27 cellular contexts compared by ENCODE assay signal in genomic region chr1:62597281-62597680, GRCh38. TPM values are rescaled to one million over a fixed set of nuclear protein-coding genes. Genes with fewer than 3 reads are reported as not detected.
DNase-seq lines count a peak whose midpoint lies in the region; ATAC-seq, FAIRE-seq and TF ChIP-seq lines count a peak whose summit lies in the region.
"Had no signal": no experiment of that assay in that cellular context is flagged by ENCODE, and none has a peak within 500 bp of the region (broad histone marks: within the 10 kb centered on the region; RNA-seq: fewer than 3 reads in every experiment).

TSS of gene ANGPTL3 (plus strand) at chr1:62597520. CDS start at chr1:62597567, 47 bp downstream.

- H3K27ac ChIP-seq in right lobe of liver, result peak within 1 kb of the TSS; percentile 75 to 87 (median 76)
- H3K27ac ChIP-seq: 22Rv1; BLaER1 treated with 17β-estradiol and CSF1 and Interleukin-3, amounts not matched to agents 10 nM and 100 nM; PC-9; SK-N-MC had no signal

- no peaks in the 10 kb centered on the region for H3K9me3 Mint-ChIP-seq in activated T-cell treated with anti-CD3 and anti-CD28 coated beads, Interleukin-2, amount 50 U/mL, for 72 hours
- H3K9me3 Mint-ChIP-seq: CD4-positive, alpha-beta memory T cell; H9; HFFc6 had no signal

- H3K9me3 ChIP-seq in right lobe of liver, result no peaks in the 10 kb centered on the region
- no peaks in the 10 kb centered on the region for H3K9me3 ChIP-seq in mucosa of descending colon
- H3K9me3 ChIP-seq: BLaER1 treated with 17β-estradiol and CSF1 and Interleukin-3, amounts not matched to agents 10 nM and 100 nM; Caco-2 had no signal

- intact Hi-C loops in right lobe of liver (cut with DNase I) (no loop called here), mucosa of descending colon (cut with DNase I, micrococcal nuclease) (no loop called here)

- H3K4me1 ChIP-seq in right lobe of liver (peaks cover 0 to 39% (median 12%) of the 10 kb centered on the region in 4 donors), mucosa of descending colon (ENCODE audit: low read depth) (no peaks in the 10 kb centered on the region)
- H3K4me1 ChIP-seq: BLaER1 treated with 17β-estradiol and CSF1 and Interleukin-3, amounts not matched to agents 10 nM and 100 nM had no signal

- peak; percentile 63 for TF ChIP-seq POLR2A in right lobe of liver (IDR thresholded peaks at IDR 0.05)

- no peaks in the 10 kb centered on the region for H3K4me1 Mint-ChIP-seq in activated T-cell treated with anti-CD3 and anti-CD28 coated beads, Interleukin-2, amount 50 U/mL, for 72 hours (ENCODE audit: low read depth)
- H3K4me1 Mint-ChIP-seq: CD4-positive, alpha-beta memory T cell had no signal

- H3K27ac Mint-ChIP-seq in activated T-cell treated with anti-CD3 and anti-CD28 coated beads, Interleukin-2, amount 50 U/mL, for 72 hours, result peak within 1 kb of the TSS; percentile 54
- H3K27ac Mint-ChIP-seq: HFFc6 had no signal

- H3K4me3 ChIP-seq in right lobe of liver (peak within 1 kb of the TSS; percentile 19 to 59 (median 49)), mucosa of descending colon (no peak within 1 kb of the TSS)
- H3K4me3 ChIP-seq: BLaER1 treated with 17β-estradiol and CSF1 and Interleukin-3, amounts not matched to agents 10 nM and 100 nM; PC-9; SK-N-MC had no signal

- H3K27me3 ChIP-seq in right lobe of liver, result no peaks in the 10 kb centered on the region
- H3K27me3 ChIP-seq: BLaER1 treated with 17β-estradiol and CSF1 and Interleukin-3, amounts not matched to agents 10 nM and 100 nM had no signal

- H3K4me3 Mint-ChIP-seq in activated T-cell treated with anti-CD3 and anti-CD28 coated beads, Interleukin-2, amount 50 U/mL, for 72 hours, result no peak within 1 kb of the TSS
- H3K4me3 Mint-ChIP-seq: CD4-positive, alpha-beta memory T cell; H9; HFFc6 had no signal

- no peaks in the 10 kb centered on the region for H3K36me3 Mint-ChIP-seq in activated T-cell treated with anti-CD3 and anti-CD28 coated beads, Interleukin-2, amount 50 U/mL, for 72 hours (ENCODE audit: insufficient read depth in 2 of 2)
- H3K36me3 Mint-ChIP-seq: CD4-positive, alpha-beta memory T cell had no signal

- FAIRE-seq in islet of Langerhans (lab: Jason Lieb, UNC), result peak; percentile 49

- TF ChIP-seq CTCF in right lobe of liver (IDR thresholded peaks at IDR 0.05), result no peak
- no peak for TF ChIP-seq CTCF in mucosa of descending colon (IDR thresholded peaks at IDR 0.05)

- no peak for ATAC-seq in activated T-cell treated with anti-CD3 and anti-CD28 coated beads, Interleukin-2, amount 50 U/mL, for 72 hours (replicated peaks in 1 of 2)
- ATAC-seq in right lobe of liver (peak; percentile 71 to 85 (median 80)), GM21717 (IDR thresholded peaks at IDR 0.05; ENCODE audit: unreplicated experiment) (no peak), mucosa of descending colon (no peak)

- H3K27me3 Mint-ChIP-seq in activated T-cell treated with anti-CD3 and anti-CD28 coated beads, Interleukin-2, amount 50 U/mL, for 72 hours (ENCODE audit: low read depth), result no peaks in the 10 kb centered on the region
- H3K27me3 Mint-ChIP-seq: CD4-positive, alpha-beta memory T cell had no signal

- WGBS in right lobe of liver (ENCODE audit: insufficient coverage, low coverage, low lambda C conversion rate, missing lambda C conversion rate), result 21% methylated on average over 3 of the region's 3 CpGs

- H3K36me3 ChIP-seq in right lobe of liver (peaks cover 0 to 7% (median 0%) of the 10 kb centered on the region in 4 donors), mucosa of descending colon (ENCODE audit: low read depth) (no peaks in the 10 kb centered on the region)

- DNase-seq in activated T-cell treated with anti-CD3 and anti-CD28 coated beads, Interleukin-2, amount 50 U/mL, for 72 hours, result no peak
- DNase-seq in activated T-cell treated with anti-CD3 and anti-CD28 coated beads for 4 hours (no peak), right lobe of liver (no peak), mucosa of descending colon (no peak)
- DNase-seq in stimulated activated CD4-positive, alpha-beta T cell treated with anti-CD3 and anti-CD28 coated beads, Interleukin-4, amount 100 ng/mL, for 24 hours, result no peak
- no peak for DNase-seq in activated naive CD4-positive, alpha-beta T cell treated with anti-CD3 and anti-CD28 coated beads, Interleukin-2, amount 50 U/mL, for 16 hours
- DNase-seq: Caco-2; CD4-positive, alpha-beta memory T cell; DMS153; H9; HFFc6; KBM-7; MM.1S; NCI-H1092; NCI-H1436 treated with DMSO at 0.1 percent for 48 hours; NCI-H1930; NCI-H2227 treated with DMSO at 0.1 percent for 48 hours; NCI-H510A; NCI-H748 treated with DMSO at 0.1 percent for 48 hours; PC-9; RPMI8226; SHP77 had no signal

RNA-seq across cellular contexts. Expression of gene ANGPTL3, which starts in this region (rescaled TPM):
- not detected for total RNA-seq in activated T-cell treated with anti-CD3 and anti-CD28 coated beads, Interleukin-2, amount 50 U/mL, for 72 hours
- total RNA-seq in right lobe of liver, result 100 to 1,000 TPM; 227 to 411 (median 245) TPM
- total RNA-seq in mucosa of descending colon, result not detected
- total RNA-seq: CD4-positive, alpha-beta memory T cell; H9; HFFc6; PC-9 had no signal

Comparison
In these comparisons a context has a peak if more than half of its experiments do, and no peak if none do; other contexts are left out.
1. RNA of gene ANGPTL3 (total RNA-seq): 227 to 411 TPM in right lobe of liver; not detected in activated T-cell treated with anti-CD3 and anti-CD28 coated beads, Interleukin-2, amount 50 U/mL, for 72 hours and not detected in mucosa of descending colon; every median in the first group is over 100 times any median in the second.
2. ATAC-seq: peak in right lobe of liver (4 of 4); none in activated T-cell treated with anti-CD3 and anti-CD28 coated beads, Interleukin-2, amount 50 U/mL, for 72 hours (0 of 2), GM21717 (single experiment) and mucosa of descending colon (single experiment).